ENCODE assay signal across 8 cellular contexts in genomic region chr20:6583134-6583738, GRCh38.
DNase-seq lines count a peak whose midpoint lies in the region; ATAC-seq, FAIRE-seq and TF ChIP-seq lines count a peak whose summit lies in the region.

No MANE protein-coding gene starts in this region.

- POLR2A ChIA-PET in BJ (lab: Charles Lee) = interaction anchor here (0.6 kb wide), 1 partner anchor 50 kb away, joined by 4 read pairs; no protein-coding TSS in a partner anchor

- H3K27me3 ChIP-seq in BJ (ENCODE audit: control insufficient read depth, insufficient read depth, low read length) (no peaks in the 10 kb centered on the region), bronchial epithelial cell (ENCODE audit: control insufficient read depth, insufficient read depth, low read length) (no peaks in the 10 kb centered on the region)

- intact Hi-C loops in left colon (cut with DNase I, micrococcal nuclease) = no loop called here

- TF ChIP-seq CTCF in BJ (IDR thresholded peaks at IDR 0.05; ENCODE audit: insufficient read depth, low read depth, low read length) (peak; percentile 72), bronchial epithelial cell (IDR thresholded peaks at IDR 0.05; ENCODE audit: insufficient read depth, low read length, severe bottlenecking) (peak; percentile 71)

- H3K4me3 ChIP-seq in BJ (ENCODE audit: low read depth, low read length) (no peak overlapping the region), bronchial epithelial cell (ENCODE audit: low read depth, low read length) (no peak overlapping the region)

- ATAC-seq in GM19035 (IDR thresholded peaks at IDR 0.05; ENCODE audit: unreplicated experiment) = peak; percentile 81
- peak; percentile 92 for ATAC-seq in HG03378 (IDR thresholded peaks at IDR 0.05; ENCODE audit: unreplicated experiment)
- peak; percentile 90 for ATAC-seq in left colon

- DNase-seq in BJ (ENCODE audit: low read depth) (no peak), NCI-H526 (lab: John Stamatoyannopoulos, UW) (peak; percentile 40 to 83), bronchial epithelial cell (ENCODE audit: low read depth) (peak; percentile 54), left colon (peak in 1 of 2 donors; percentile 35)
- no peak for DNase-seq in activated CD8-positive, alpha-beta memory T cell treated with anti-CD3 and anti-CD28 coated beads for 24 hours
- DNase-seq in activated effector memory CD4-positive, alpha-beta T cell treated with Interleukin-2 at 50 U/mL for 16 hours = no peak

- CTCF ChIA-PET in BJ (lab: Yijun Ruan, JAX) = interaction anchor here (0.5 to 3.0 kb wide), 21 partner anchors 8 to 1640 kb away, joined by 3 to 32 read pairs (median 4); no protein-coding TSS in a partner anchor

- FAIRE-seq in bronchial epithelial cell (lab: Jason Lieb, UNC) = no peak

- no peaks in the 10 kb centered on the region for H3K36me3 ChIP-seq in BJ (ENCODE audit: control insufficient read depth, insufficient read depth, low read length)
- H3K36me3 ChIP-seq in bronchial epithelial cell (ENCODE audit: control insufficient read depth, insufficient read depth, low read length) = no peaks in the 10 kb centered on the region

Comparison
In these comparisons a context has a peak if more than half of its experiments do, and no peak if none do; other contexts are left out.
1. DNase-seq: peak in NCI-H526 (2 of 2) and bronchial epithelial cell (single experiment); none in BJ (single experiment), activated CD8-positive, alpha-beta memory T cell treated with anti-CD3 and anti-CD28 coated beads for 24 hours (single experiment) and activated effector memory CD4-positive, alpha-beta T cell treated with Interleukin-2 at 50 U/mL for 16 hours (single experiment).
2. Peak in every context shown above with its lines, with median percentiles within 50 percentile points of each other: ATAC-seq.